In genomic region chr12:53508534-53509199, GRCh38 we compare ENCODE assay signal across 8 cellular contexts. TPM values are rescaled to one million over a fixed set of nuclear protein-coding genes. Genes with fewer than 3 reads are reported as not detected.
A peak's percentile ranks its signal among the peaks of the same experiment; 100 is the strongest.
DNase-seq lines count a peak whose midpoint lies in the region; ATAC-seq, FAIRE-seq and TF ChIP-seq lines count a peak whose summit lies in the region.

No MANE protein-coding gene starts in this region.

- ATAC-seq in HG02763 (IDR thresholded peaks at IDR 0.05; ENCODE audit: unreplicated experiment), result peak; percentile 73
- ATAC-seq in GM21526 (IDR thresholded peaks at IDR 0.05; ENCODE audit: low FRiP score, unreplicated experiment), result no peak

- FAIRE-seq in GM12892 (lab: Jason Lieb, UNC), result peak; percentile 94

- H3K4me1 ChIP-seq in cardiac muscle cell (ENCODE audit: low read depth), result no peaks in the 10 kb centered on the region

- TF ChIP-seq POLR2A in GM12892 (IDR thresholded peaks at IDR 0.05; ENCODE audit: low read depth, low read length), result no peak

- H3K27ac ChIP-seq in cardiac muscle cell, result no peak overlapping the region

- no peak overlapping the region for H3K4me3 ChIP-seq in cardiac muscle cell

- no peaks in the 10 kb centered on the region for H3K9me3 ChIP-seq in cardiac muscle cell (ENCODE audit: low read depth)

- DNase-seq in GM12892 (ENCODE audit: insufficient read length) (peak; percentile 63), NCI-H1417 treated with DMSO at 0.1 percent for 48 hours (lab: John Stamatoyannopoulos, UW) (peak; percentile 44), SW480 (ENCODE audit: low spot score) (peak; percentile 73), cardiac muscle cell (ENCODE audit: low read depth in 1 of 2, low spot score in 1 of 2) (peak; percentile 84 to 87), retina (peak; percentile 92)
- DNase-seq in activated naive CD8-positive, alpha-beta T cell treated with anti-CD3 and anti-CD28 coated beads, Interleukin-2, amount 50 U/mL, for 16 hours (ENCODE audit: low read depth, low spot score), result peak; percentile 60

- peak; percentile 93 for TF ChIP-seq CTCF in cardiac muscle cell (IDR thresholded peaks at IDR 0.05; ENCODE audit: low read depth, low read length)

- H3K36me3 ChIP-seq in cardiac muscle cell, result peaks cover 10% of the 10 kb centered on the region

- no peaks in the 10 kb centered on the region for H3K27me3 ChIP-seq in cardiac muscle cell

RNA-seq across cellular contexts. Expression of gene NPFF, which starts 1.4 kb away (rescaled TPM):
- not detected for polyA plus RNA-seq in GM12892 (2012; ENCODE audit: missing spikeins)
- not detected in 2 replicates for total RNA-seq in cardiac muscle cell
- polyA plus RNA-seq in cardiac muscle cell, result not detected in 2 replicates

RNA-seq across cellular contexts. Expression of gene TARBP2, which starts 7.6 kb away (rescaled TPM):
- polyA plus RNA-seq in GM12892 (2012; ENCODE audit: missing spikeins), result 30.4 TPM
- total RNA-seq in cardiac muscle cell, result 58.3 and 68.1 TPM in 2 replicates
- polyA plus RNA-seq in cardiac muscle cell, result 69.2 and 79.8 TPM in 2 replicates

RNA-seq across cellular contexts. Expression of gene MAP3K12, which starts 9.4 kb away (rescaled TPM):
- polyA plus RNA-seq in GM12892 (2012; ENCODE audit: missing spikeins), result 14.1 TPM
- total RNA-seq in cardiac muscle cell, result 18.5 and 26.1 TPM in 2 replicates
- 15.1 and 17.6 TPM in 2 replicates for polyA plus RNA-seq in cardiac muscle cell

RNA-seq across cellular contexts. Expression of gene PCBP2, which starts 56.8 kb away (rescaled TPM):
- polyA plus RNA-seq in GM12892 (2012; ENCODE audit: missing spikeins), result 590 TPM
- total RNA-seq in cardiac muscle cell, result 213 and 326 TPM in 2 replicates
- 114 and 146 TPM in 2 replicates for polyA plus RNA-seq in cardiac muscle cell
